In the genomic region with DNA sequence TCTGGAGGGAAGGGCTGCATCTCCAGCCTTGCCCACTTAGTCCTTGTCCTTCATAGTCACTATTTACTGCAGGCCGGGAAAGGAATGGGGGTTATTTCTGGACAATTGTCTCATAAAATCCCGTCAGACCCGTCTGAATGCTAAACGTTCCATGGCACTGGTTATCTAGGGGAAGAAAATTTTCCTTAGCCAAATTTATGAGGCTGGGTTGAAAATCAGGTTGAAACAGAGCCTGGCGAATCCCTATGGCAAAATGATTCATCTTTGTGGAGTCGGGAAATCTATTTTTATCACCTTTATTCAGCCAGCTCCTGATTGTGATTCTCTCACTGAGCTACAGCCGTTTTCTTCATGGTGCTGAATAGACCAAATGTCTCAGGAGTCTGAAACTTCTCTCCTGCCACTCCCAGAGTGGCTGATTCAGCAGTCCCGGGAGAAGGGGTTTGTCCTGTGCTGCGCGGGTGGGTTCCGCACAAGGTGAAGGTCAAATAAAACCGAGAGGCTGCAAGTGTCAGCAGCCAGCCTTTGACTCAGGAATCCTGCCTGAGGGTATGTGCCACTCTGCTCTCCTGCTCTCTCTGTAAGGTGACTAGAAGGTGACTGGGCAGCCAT, we compare ENCODE assay signal across 12 cellular contexts. TPM values are rescaled to one million over a fixed set of nuclear protein-coding genes. Genes with fewer than 3 reads are reported as not detected.
DNase-seq lines count a peak whose midpoint lies in the region; ATAC-seq, FAIRE-seq and TF ChIP-seq lines count a peak whose summit lies in the region.
"Had no signal": no experiment of that assay in that cellular context is flagged by ENCODE, and none has a peak within 500 bp of the region (broad histone marks: within the 10 kb centered on the region; RNA-seq: fewer than 3 reads in every experiment).

No MANE protein-coding gene starts in this region.

- TF ChIP-seq POLR2A in GM18505 (IDR thresholded peaks at IDR 0.05; ENCODE audit: borderline replicate concordance, extremely low read depth, insufficient read depth, insufficient read length) = no peak

- CTCF ChIA-PET in mammary epithelial cell (lab: Charles Lee; ENCODE audit: low non-redundant PET) = no interaction called here

- H3K4me2 ChIP-seq in mammary epithelial cell (ENCODE audit: insufficient read depth, low read depth, low read length) (peak overlapping the region; percentile 32), keratinocyte (ENCODE audit: control insufficient read depth, extremely low read depth, insufficient read depth, low read depth, low read length) (peak overlapping the region; percentile 55)

- H3K36me3 ChIP-seq in mammary epithelial cell (ENCODE audit: insufficient read depth, low read length) (no peaks in the 10 kb centered on the region), keratinocyte (ENCODE audit: control insufficient read depth in 2 of 2, extremely low read depth in 1 of 2, insufficient read depth in 2 of 2, low read length in 2 of 2) (no peaks in the 10 kb centered on the region), skeletal muscle tissue (ENCODE audit: control insufficient read depth in 3 of 3, insufficient read depth in 3 of 3, low read length in 3 of 3) (no peaks in the 10 kb centered on the region)
- H3K36me3 ChIP-seq: neutrophil had no signal

- DNase-seq in ELR (ENCODE audit: low read depth) = peak; percentile 20
- peak; percentile 15 for DNase-seq in mammary epithelial cell
- no peak for DNase-seq in keratinocyte (ENCODE audit: low read depth, low spot score)
- DNase-seq in activated CD4-positive, alpha-beta T cell treated with anti-CD3 and anti-CD28 coated beads, Interleukin-2, amount 10 ng/mL, durations not matched to agents 24 days and 14 days = no peak
- no peak for DNase-seq in activated effector memory CD4-positive, alpha-beta T cell treated with anti-CD3 and anti-CD28 coated beads, Interleukin-2, amount 50 U/mL, for 16 hours
- DNase-seq: T-helper 9 cell had no signal

- ATAC-seq in GM18511 (IDR thresholded peaks at IDR 0.05; ENCODE audit: unreplicated experiment) (no peak), GM18505 (IDR thresholded peaks at IDR 0.05; ENCODE audit: unreplicated experiment) (no peak)

- no peak overlapping the region for H3K4me3 Mint-ChIP-seq in activated CD4-positive, alpha-beta T cell treated with anti-CD3 and anti-CD28 coated beads, Interleukin-2, amount 10 ng/mL, durations not matched to agents 24 days and 14 days
- H3K4me3 Mint-ChIP-seq: central memory CD8-positive, alpha-beta T cell had no signal

- TF ChIP-seq CTCF in mammary epithelial cell (conservative IDR thresholded peaks at IDR 0.05 in 1 of 2, IDR thresholded peaks at IDR 0.05 in 1 of 2; ENCODE audit: extremely low read depth in 1 of 2, insufficient read depth in 1 of 2, low read depth in 1 of 2, low read length in 2 of 2) (no peak), keratinocyte (optimal IDR thresholded peaks at IDR 0.05 in 1 of 3, IDR thresholded peaks at IDR 0.05 in 1 of 3, conservative IDR thresholded peaks at IDR 0.05 in 1 of 3; ENCODE audit: extremely low read depth in 1 of 3, insufficient read depth in 2 of 3, low read length in 3 of 3) (no peak)

- H3K27me3 ChIP-seq in mammary epithelial cell (ENCODE audit: insufficient read depth, low read length) (peaks cover 3% of the 10 kb centered on the region), keratinocyte (ENCODE audit: control insufficient read depth, extremely low read depth, insufficient read depth, low read length) (peaks cover 3% of the 10 kb centered on the region), skeletal muscle tissue (ENCODE audit: control insufficient read depth in 3 of 3, insufficient read depth in 3 of 3, low read length in 3 of 3) (no peaks in the 10 kb centered on the region)

- no peak for FAIRE-seq in keratinocyte (lab: Jason Lieb, UNC)
- FAIRE-seq: GM12892 had no signal

- H3K4me1 Mint-ChIP-seq in activated CD4-positive, alpha-beta T cell treated with anti-CD3 and anti-CD28 coated beads, Interleukin-2, amount 10 ng/mL, durations not matched to agents 24 days and 14 days = no peaks in the 10 kb centered on the region
- H3K4me1 Mint-ChIP-seq: central memory CD8-positive, alpha-beta T cell had no signal

- no peaks in the 10 kb centered on the region for H3K9me3 Mint-ChIP-seq in activated CD4-positive, alpha-beta T cell treated with anti-CD3 and anti-CD28 coated beads, Interleukin-2, amount 10 ng/mL, durations not matched to agents 24 days and 14 days
- H3K9me3 Mint-ChIP-seq: central memory CD8-positive, alpha-beta T cell had no signal

- H3K27me3 Mint-ChIP-seq in activated CD4-positive, alpha-beta T cell treated with anti-CD3 and anti-CD28 coated beads, Interleukin-2, amount 10 ng/mL, durations not matched to agents 24 days and 14 days = no peaks in the 10 kb centered on the region
- H3K27me3 Mint-ChIP-seq: central memory CD8-positive, alpha-beta T cell had no signal

- intact Hi-C loops in mammary epithelial cell (cut with micrococcal nuclease) = no loop called here
- intact Hi-C loops in activated CD4-positive, alpha-beta T cell treated with anti-CD3 and anti-CD28 coated beads, Interleukin-2, amount 10 ng/mL, durations not matched to agents 24 days and 14 days (cut with micrococcal nuclease) = no loop called here

- dilution Hi-C loops in mammary epithelial cell (cut with HindIII; ENCODE audit: low sequenced_read_pairs) = no loop called here
- dilution Hi-C loops in keratinocyte (cut with MboI; ENCODE audit: extremely low pct_ligation_motif_present, low sequenced_read_pairs) = no loop called here

- no peaks in the 10 kb centered on the region for H3K36me3 Mint-ChIP-seq in activated CD4-positive, alpha-beta T cell treated with anti-CD3 and anti-CD28 coated beads, Interleukin-2, amount 10 ng/mL, durations not matched to agents 24 days and 14 days (ENCODE audit: low read depth)

- H3K9me1 ChIP-seq in keratinocyte (ENCODE audit: control insufficient read depth, extremely low read depth, insufficient read depth, low read length) = no peaks in the 10 kb centered on the region

- H3K27ac ChIP-seq in mammary epithelial cell (ENCODE audit: insufficient read depth, low read depth, low read length) (no peak overlapping the region), keratinocyte (ENCODE audit: control insufficient read depth, insufficient read depth, low read length) (no peak overlapping the region), skeletal muscle tissue (ENCODE audit: low read depth, low read length) (peak overlapping the region; percentile 94)
- H3K27ac ChIP-seq: neutrophil had no signal

- H4K20me1 ChIP-seq in mammary epithelial cell (ENCODE audit: insufficient read depth, low read length) (no peaks in the 10 kb centered on the region), keratinocyte (ENCODE audit: control insufficient read depth, extremely low read depth, insufficient read depth, low read length) (no peaks in the 10 kb centered on the region)

- in situ Hi-C loops in mammary epithelial cell (cut with MboI; ENCODE audit: low sequenced_read_pairs in 2 of 2) = no loop called here

- no peaks in the 10 kb centered on the region for H3K9me3 ChIP-seq in mammary epithelial cell (replicated peaks; ENCODE audit: insufficient read depth, low read length)
- no peaks in the 10 kb centered on the region for H3K9me3 ChIP-seq in keratinocyte (ENCODE audit: control insufficient read depth, low read depth, low read length)
- H3K9me3 ChIP-seq in skeletal muscle tissue (ENCODE audit: control insufficient read depth in 3 of 3, low read length in 3 of 3) = no peaks in the 10 kb centered on the region
- H3K9me3 ChIP-seq: neutrophil had no signal

- 1% methylated on average over 12 of the region's 12 CpGs for WGBS in mammary epithelial cell (ENCODE audit: low coverage, missing lambda C conversion rate)

- H3K27ac Mint-ChIP-seq in activated CD4-positive, alpha-beta T cell treated with anti-CD3 and anti-CD28 coated beads, Interleukin-2, amount 10 ng/mL, durations not matched to agents 24 days and 14 days = no peak overlapping the region

- BruUV-seq in mammary epithelial cell (replicated peaks; lab: Mats Ljungman, UMichigan) = no TSS peak

- H3K9ac ChIP-seq in mammary epithelial cell (ENCODE audit: insufficient read depth, low read length) (no peak overlapping the region), keratinocyte (ENCODE audit: control insufficient read depth, extremely low read depth, insufficient read depth, low read length) (no peak overlapping the region), skeletal muscle tissue (ENCODE audit: low read depth in 1 of 3, low read length in 3 of 3) (peak overlapping the region; percentile 69 to 81 (median 78))

- H3K79me2 ChIP-seq in mammary epithelial cell (ENCODE audit: insufficient read depth, low read length) (no peaks in the 10 kb centered on the region), keratinocyte (ENCODE audit: control insufficient read depth, insufficient read depth, low read length) (no peaks in the 10 kb centered on the region)

- H3K4me3 ChIP-seq in mammary epithelial cell (replicated peaks in 1 of 3; ENCODE audit: insufficient read depth in 1 of 3, low read depth in 2 of 3, low read length in 3 of 3) (no peak overlapping the region), keratinocyte (ENCODE audit: control insufficient read depth in 2 of 3, extremely low read depth in 1 of 3, insufficient read depth in 2 of 3, low read depth in 1 of 3, low read length in 3 of 3) (no peak overlapping the region), skeletal muscle tissue (ENCODE audit: low read length in 3 of 3) (peak overlapping the region; percentile 55 to 67 (median 61))

- H2AFZ ChIP-seq in mammary epithelial cell (ENCODE audit: low read depth, low read length) (peak overlapping the region; percentile 3), keratinocyte (ENCODE audit: control insufficient read depth, low read length) (no peak overlapping the region)

- H3K4me1 ChIP-seq in mammary epithelial cell (ENCODE audit: insufficient read depth, low read length) = peaks cover 17% of the 10 kb centered on the region
- H3K4me1 ChIP-seq in keratinocyte (ENCODE audit: control insufficient read depth, extremely low read depth, insufficient read depth, low read length) = peaks cover 17% of the 10 kb centered on the region
- peaks cover 28 to 67% (median 55%) of the 10 kb centered on the region in 3 donors for H3K4me1 ChIP-seq in skeletal muscle tissue (ENCODE audit: control insufficient read depth in 3 of 3, insufficient read depth in 3 of 3, low read length in 3 of 3)

RNA-seq across cellular contexts. Expression of gene LIMCH1, which starts 1.0 kb away (rescaled TPM):
- total RNA-seq in mammary epithelial cell (1 to 10 TPM in 1 of 2 donors, not detected in 1; 7.3 TPM), skeletal muscle tissue (87.2 TPM)
- polyA plus RNA-seq in mammary epithelial cell (0.05 TPM), keratinocyte (0.39 to 2.4 TPM (median 1.1 TPM) in 3 replicates)
- polyA minus RNA-seq in mammary epithelial cell (not detected), keratinocyte (0.16 to 3.9 TPM (median 2.5 TPM) in 3 replicates)
- polyA plus RNA-seq in keratinocyte (2011; ENCODE audit: low read depth) = 4.7 TPM
- polyA plus RNA-seq in keratinocyte (2011; cell fraction: cytosol; rRNA removed) = 2.0 and 2.1 TPM in 2 replicates
- 4.6 and 6.0 TPM in 2 replicates for polyA plus RNA-seq in keratinocyte (2011; cell fraction: nucleus; rRNA removed)
- polyA plus RNA-seq in keratinocyte (2012; ENCODE audit: low replicate concordance) = 0.28 and 2.6 TPM in 2 replicates
- polyA minus RNA-seq in keratinocyte (2011; cell fraction: cytosol; rRNA and poly(A)+ RNA removed) = 2.3 TPM
- 2.0 and 5.4 TPM in 2 replicates for polyA minus RNA-seq in keratinocyte (2011; cell fraction: nucleus; rRNA and poly(A)+ RNA removed)
- total RNA-seq in activated CD4-positive, alpha-beta T cell treated with anti-CD3 and anti-CD28 coated beads, Interleukin-2, amount 10 ng/mL, durations not matched to agents 24 days and 14 days = not detected in 2 replicates

Comparison
In these comparisons a context has a peak if more than half of its experiments do, and no peak if none do; other contexts are left out.
1. DNase-seq: peak in ELR (single experiment) and mammary epithelial cell (single experiment); none in keratinocyte (single experiment), activated CD4-positive, alpha-beta T cell treated with anti-CD3 and anti-CD28 coated beads, Interleukin-2, amount 10 ng/mL, durations not matched to agents 24 days and 14 days (single experiment) and activated effector memory CD4-positive, alpha-beta T cell treated with anti-CD3 and anti-CD28 coated beads, Interleukin-2, amount 50 U/mL, for 16 hours (single experiment).
2. H3K4me3 ChIP-seq: peak in skeletal muscle tissue (3 of 3); none in mammary epithelial cell (0 of 3) and keratinocyte (0 of 3).
3. H3K9ac ChIP-seq: peak in skeletal muscle tissue (3 of 3); none in mammary epithelial cell (single experiment) and keratinocyte (single experiment).
4. RNA of gene LIMCH1, which starts 1.0 kb away (total RNA-seq): 87.2 TPM in skeletal muscle tissue (single experiment); 7.3 TPM in mammary epithelial cell and not detected in activated CD4-positive, alpha-beta T cell treated with anti-CD3 and anti-CD28 coated beads, Interleukin-2, amount 10 ng/mL, durations not matched to agents 24 days and 14 days; every median in the first group is over 10 times any median in the second.